19 cellular contexts compared by ENCODE assay signal in genomic region chr4:94546949-94547348, GRCh38.
DNase-seq lines count a peak whose midpoint lies in the region; ATAC-seq and TF ChIP-seq lines count a peak whose summit lies in the region.
"Had no signal": no experiment of that assay in that cellular context is flagged by ENCODE, and none has a peak within 500 bp of the region (broad histone marks: within the 10 kb centered on the region; RNA-seq: fewer than 3 reads in every experiment).

No MANE protein-coding gene starts in this region.

- no peaks in the 10 kb centered on the region for H3K27me3 Mint-ChIP-seq in MCF 10A (ENCODE audit: insufficient read depth, unreplicated experiment)
- H3K27me3 Mint-ChIP-seq in endodermal cell (ENCODE audit: insufficient read depth): no peaks in the 10 kb centered on the region

- H3K9me3 ChIP-seq in mammary epithelial cell (replicated peaks; ENCODE audit: insufficient read depth, low read length) (no peaks in the 10 kb centered on the region), HCT116 (ENCODE audit: control insufficient read depth in 1 of 2, insufficient read depth in 1 of 2, low read depth in 1 of 2, low read length in 2 of 2) (no peaks in the 10 kb centered on the region), endodermal cell (ENCODE audit: control insufficient read depth, low read length) (peaks cover 9% of the 10 kb centered on the region), gastrocnemius medialis (no peaks in the 10 kb centered on the region)
- H3K9me3 ChIP-seq: BLaER1 had no signal

- dilution Hi-C loops in mammary epithelial cell (cut with HindIII; ENCODE audit: low sequenced_read_pairs): no loop called here

- RAD21 ChIA-PET in HCT116 (lab: Charles Lee; ENCODE audit: low non-redundant PET in 1 of 2, low total read pairs in 2 of 2, uncharacterized antibody in 2 of 2, unreplicated experiment in 2 of 2): no interaction called here

- 88% methylated on average over 3 of the region's 3 CpGs for WGBS in mammary epithelial cell (ENCODE audit: low coverage, missing lambda C conversion rate)
- WGBS in endodermal cell (ENCODE audit: insufficient coverage in 1 of 2, insufficient read length in 1 of 2), 2 experiments: 50 to 90% methylated on average over 1 to 3 of the region's 3 CpGs

- H3K9ac ChIP-seq in mammary epithelial cell (ENCODE audit: insufficient read depth, low read length) (no peak overlapping the region), HCT116 (ENCODE audit: low read length) (no peak overlapping the region), endodermal cell (ENCODE audit: extremely low read depth, low read length, poor library complexity, severe bottlenecking) (no peak overlapping the region)
- H3K9ac ChIP-seq: BLaER1, KMS-11 had no signal

- POLR2A ChIA-PET in MCF 10A (lab: Yijun Ruan, JAX) (interaction anchor here (1.0 to 1.4 kb wide), 3 partner anchors 10 to 93 kb away, joined by 4 to 8 read pairs (median 6); no protein-coding TSS in a partner anchor), HCT116 (lab: Charles Lee) (no interaction called here)

- H3K4me1 ChIP-seq in mammary epithelial cell (ENCODE audit: insufficient read depth, low read length): peaks cover 46% of the 10 kb centered on the region
- H3K4me1 ChIP-seq in HCT116 (ENCODE audit: control insufficient read depth in 1 of 2, insufficient read depth in 2 of 2, low read length in 2 of 2): peaks cover 59 to 60% of the 10 kb centered on the region in 2 experiments
- H3K4me1 ChIP-seq in endodermal cell (ENCODE audit: control insufficient read depth, insufficient read depth, low read length): peaks cover 11% of the 10 kb centered on the region
- H3K4me1 ChIP-seq in gastrocnemius medialis: peaks cover 44 to 56% of the 10 kb centered on the region in 2 donors
- H3K4me1 ChIP-seq: BLaER1 had no signal

- H3K27ac ChIP-seq in mammary epithelial cell (ENCODE audit: insufficient read depth, low read depth, low read length) (no peak overlapping the region), HCT116 (ENCODE audit: low read depth, low read length) (peak overlapping the region; percentile 78; the same call in 1 of the 2 replicates), endodermal cell (ENCODE audit: low read depth, low read length) (no peak overlapping the region), gastrocnemius medialis (peak overlapping the region; percentile 74 to 81 (median 78))
- H3K27ac ChIP-seq: 22Rv1, BLaER1, KMS-11 had no signal

- H3K27me3 ChIP-seq in mammary epithelial cell (ENCODE audit: insufficient read depth, low read length) (no peaks in the 10 kb centered on the region), HCT116 (ENCODE audit: insufficient read depth, low read length) (no peaks in the 10 kb centered on the region), endodermal cell (ENCODE audit: control insufficient read depth, insufficient read depth, low read length, poor library complexity, severe bottlenecking) (no peaks in the 10 kb centered on the region), gastrocnemius medialis (no peaks in the 10 kb centered on the region)
- H3K27me3 ChIP-seq: BLaER1 had no signal

- no peak for DNase-seq in MCF 10A (ENCODE audit: unreplicated experiment)
- DNase-seq in mammary epithelial cell: no peak
- no peak for DNase-seq in HCT116 (ENCODE audit: low read depth, low spot score)
- no peak for DNase-seq in endodermal cell
- no peak for DNase-seq in gastrocnemius medialis
- DNase-seq in KG1 (lab: John Stamatoyannopoulos, UW): no peak
- DNase-seq in NCI-H2171 treated with DMSO at 0.1 percent for 48 hours (lab: John Stamatoyannopoulos, UW): no peak
- no peak for DNase-seq in SIG-M5 (lab: John Stamatoyannopoulos, UW)
- DNase-seq: CD8-positive, alpha-beta T cell; DMS79; NCI-H1092; NCI-H146; NCI-H2081 treated with DMSO at 0.1 percent for 48 hours; NCI-H510A treated with DMSO at 0.1 percent for 48 hours; PC-3 had no signal

- H3K9me2 ChIP-seq in HCT116 (ENCODE audit: insufficient read depth): no peaks in the 10 kb centered on the region

- H3K36me3 ChIP-seq in mammary epithelial cell (ENCODE audit: insufficient read depth, low read length): no peaks in the 10 kb centered on the region
- peaks cover 0 to 8% of the 10 kb centered on the region in 2 experiments; a peak in 1 of 4 replicates for H3K36me3 ChIP-seq in HCT116 (ENCODE audit: control insufficient read depth in 1 of 2, insufficient read depth in 2 of 2, low read length in 2 of 2)
- peaks cover 31% of the 10 kb centered on the region for H3K36me3 ChIP-seq in endodermal cell (ENCODE audit: control insufficient read depth, insufficient read depth, low read length)
- peaks cover 0 to 2% of the 10 kb centered on the region in 2 donors for H3K36me3 ChIP-seq in gastrocnemius medialis
- H3K36me3 ChIP-seq: BLaER1 had no signal

- ATAC-seq in HCT116 (no peak), gastrocnemius medialis (no peak)
- ATAC-seq: CD8-positive, alpha-beta T cell; GM12878; PC-3 had no signal

- H3K36me3 Mint-ChIP-seq in MCF 10A (ENCODE audit: insufficient read depth, unreplicated experiment) (no peaks in the 10 kb centered on the region), endodermal cell (ENCODE audit: low read depth) (peaks cover 19% of the 10 kb centered on the region)

- TF ChIP-seq CTCF in MCF 10A (IDR thresholded peaks at IDR 0.05; ENCODE audit: unreplicated experiment): no peak
- TF ChIP-seq CTCF in mammary epithelial cell (conservative IDR thresholded peaks at IDR 0.05 in 1 of 2, IDR thresholded peaks at IDR 0.05 in 1 of 2; ENCODE audit: extremely low read depth in 1 of 2, insufficient read depth in 1 of 2, low read depth in 1 of 2, low read length in 2 of 2): no peak
- no peak for TF ChIP-seq CTCF in HCT116 (IDR thresholded peaks at IDR 0.05 in 2 of 3, conservative IDR thresholded peaks at IDR 0.05 in 1 of 3; ENCODE audit: borderline replicate concordance in 1 of 3, insufficient read depth in 1 of 3, low read depth in 2 of 3, low read length in 2 of 3)
- no peak for TF ChIP-seq CTCF in endodermal cell (conservative IDR thresholded peaks at IDR 0.05)
- TF ChIP-seq CTCF in gastrocnemius medialis (IDR thresholded peaks at IDR 0.05 in 4 of 5, conservative IDR thresholded peaks at IDR 0.05 in 1 of 5): no peak

- H3K9me3 Mint-ChIP-seq in MCF 10A (ENCODE audit: unreplicated experiment): no peaks in the 10 kb centered on the region
- H3K9me3 Mint-ChIP-seq in endodermal cell: peaks cover 4% of the 10 kb centered on the region
- H3K9me3 Mint-ChIP-seq: CD8-positive, alpha-beta T cell had no signal

- H3K4me2 ChIP-seq in mammary epithelial cell (ENCODE audit: insufficient read depth, low read depth, low read length): no peak overlapping the region
- H3K4me2 ChIP-seq in HCT116 (ENCODE audit: low read length): peak overlapping the region; percentile 77; the same call in 1 of the 2 replicates
- H3K4me2 ChIP-seq: BLaER1, KMS-11 had no signal

- H3K4me3 Mint-ChIP-seq in MCF 10A (ENCODE audit: unreplicated experiment) (no peak overlapping the region), endodermal cell (no peak overlapping the region)
- H3K4me3 Mint-ChIP-seq: CD8-positive, alpha-beta T cell had no signal

- H3K27ac Mint-ChIP-seq in MCF 10A (ENCODE audit: low read depth, unreplicated experiment) (peak overlapping the region; percentile 91), endodermal cell (peak overlapping the region; percentile 36)
- H3K27ac Mint-ChIP-seq: CD8-positive, alpha-beta T cell had no signal

- BruUV-seq in MCF 10A (replicated peaks; lab: Mats Ljungman, UMichigan) (no TSS peak), mammary epithelial cell (replicated peaks; lab: Mats Ljungman, UMichigan) (no TSS peak), HCT116 (replicated peaks; lab: Mats Ljungman, UMichigan) (no TSS peak)

- H3K4me3 ChIP-seq in mammary epithelial cell (replicated peaks in 1 of 3; ENCODE audit: insufficient read depth in 1 of 3, low read depth in 2 of 3, low read length in 3 of 3): no peak overlapping the region
- H3K4me3 ChIP-seq in HCT116 (replicated peaks in 1 of 2; ENCODE audit: low read depth in 1 of 2, low read length in 2 of 2): no peak overlapping the region
- peak overlapping the region; percentile 39 for H3K4me3 ChIP-seq in endodermal cell (ENCODE audit: low read length)
- no peak overlapping the region for H3K4me3 ChIP-seq in gastrocnemius medialis
- H3K4me3 ChIP-seq: BLaER1, GM12878 had no signal

- H4K20me1 ChIP-seq in mammary epithelial cell (ENCODE audit: insufficient read depth, low read length) (no peaks in the 10 kb centered on the region), HCT116 (ENCODE audit: insufficient read depth) (no peaks in the 10 kb centered on the region)
- H4K20me1 ChIP-seq: BLaER1 had no signal

- TF ChIP-seq RAD21 in HCT116 (IDR thresholded peaks at IDR 0.05; ENCODE audit: low read depth): no peak

- H3K79me2 ChIP-seq in mammary epithelial cell (ENCODE audit: insufficient read depth, low read length): peaks cover 82% of the 10 kb centered on the region
- H3K79me2 ChIP-seq in HCT116 (ENCODE audit: insufficient read depth, low read length): peaks cover 39% of the 10 kb centered on the region

- peaks cover 32% of the 10 kb centered on the region for H3K4me1 Mint-ChIP-seq in MCF 10A (ENCODE audit: insufficient read depth, unreplicated experiment)
- H3K4me1 Mint-ChIP-seq in endodermal cell: peaks cover 31% of the 10 kb centered on the region

- intact Hi-C loops in MCF 10A (cut with micrococcal nuclease) (loop anchor here (5.0 kb wide), 1 partner anchor 60 kb away; no protein-coding TSS in a partner anchor), mammary epithelial cell (cut with micrococcal nuclease) (loop anchor here (5.0 kb wide), 1 partner anchor 40 kb away; no protein-coding TSS in a partner anchor), HCT116 (cut with micrococcal nuclease) (no loop called here), gastrocnemius medialis (cut with DNase I; ENCODE audit: low total_unique reads) (no loop called here)

- CTCF ChIA-PET in MCF 10A (lab: Yijun Ruan, JAX): interaction anchor here (0.7 kb wide), 1 partner anchor 9 kb away, joined by 3 read pairs; no protein-coding TSS in a partner anchor
- CTCF ChIA-PET in mammary epithelial cell (lab: Charles Lee; ENCODE audit: low non-redundant PET): no interaction called here
- CTCF ChIA-PET in HCT116 (lab: Charles Lee): no interaction called here

- TF ChIP-seq POLR2A in HCT116 (IDR thresholded peaks at IDR 0.05; ENCODE audit: borderline replicate concordance, extremely low read depth, insufficient read depth, insufficient read length) (no peak), gastrocnemius medialis (IDR thresholded peaks at IDR 0.05) (no peak)

- in situ Hi-C loops in mammary epithelial cell (cut with MboI; ENCODE audit: low sequenced_read_pairs in 2 of 2): no loop called here
- in situ Hi-C loops in gastrocnemius medialis (cut with MboI; ENCODE audit: low sequenced_read_pairs in 4 of 4): no loop called here

- H2AFZ ChIP-seq in mammary epithelial cell (ENCODE audit: low read depth, low read length): no peak overlapping the region
- H2AFZ ChIP-seq in HCT116 (ENCODE audit: low read depth, low read length, poor library complexity, severe bottlenecking): no peak overlapping the region

TF ChIP-seq in HCT116, 20 proteins besides CTCF, POLR2A, EP300 and RAD21 (continues in another document):
- TF ChIP-seq CEBPB (IDR thresholded peaks at IDR 0.05; ENCODE audit: low read depth) (no peak), FOSL1 (IDR thresholded peaks at IDR 0.05; ENCODE audit: low read depth) (no peak), SP1 (IDR thresholded peaks at IDR 0.05; ENCODE audit: low read depth) (no peak)

Comparison
In these comparisons a context has a peak if more than half of its experiments do, and no peak if none do; other contexts are left out.
1. H3K27ac ChIP-seq: peak in HCT116 (single experiment) and gastrocnemius medialis (4 of 4); none in mammary epithelial cell (single experiment) and endodermal cell (single experiment).
2. intact Hi-C loops: an anchor here in MCF 10A (5.0 kb wide) and mammary epithelial cell (5.0 kb wide); none called in HCT116 and gastrocnemius medialis.